In the genomic region with DNA sequence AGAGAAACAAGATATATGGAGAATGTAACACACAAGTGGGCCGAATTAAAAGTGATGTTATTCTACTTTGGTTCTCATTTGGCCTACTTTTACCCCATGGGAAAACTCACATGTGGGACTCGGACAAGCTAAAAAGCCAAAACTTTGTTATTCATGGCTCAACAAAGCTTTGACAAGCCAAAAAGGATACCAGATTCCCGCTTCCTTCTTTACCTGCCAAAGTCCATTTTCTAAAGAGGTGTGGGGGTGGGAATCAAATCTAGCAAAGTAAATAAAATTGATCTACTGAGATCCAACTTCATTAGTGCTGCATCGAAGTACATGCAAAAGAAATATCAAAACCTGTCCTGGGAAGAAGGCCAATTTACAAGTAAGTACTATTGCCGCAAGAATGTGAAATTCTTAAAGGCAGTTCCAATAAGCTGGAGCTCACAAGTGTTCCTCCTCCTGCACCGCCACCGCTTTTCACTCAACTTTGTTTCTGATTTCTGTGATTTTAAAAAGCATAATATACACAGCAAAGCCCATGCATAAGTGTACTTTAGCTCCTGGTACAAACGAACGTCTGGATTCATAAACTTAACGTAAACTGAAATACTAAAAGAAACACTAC, we compare ENCODE assay signal across 9 cellular contexts. TPM values are rescaled to one million over a fixed set of nuclear protein-coding genes. Genes with fewer than 3 reads are reported as not detected.
A peak's percentile ranks its signal among the peaks of the same experiment; 100 is the strongest.
DNase-seq lines count a peak whose midpoint lies in the region; ATAC-seq and TF ChIP-seq lines count a peak whose summit lies in the region.
"Had no signal": no experiment of that assay in that cellular context is flagged by ENCODE, and none has a peak within 500 bp of the region (broad histone marks: within the 10 kb centered on the region; RNA-seq: fewer than 3 reads in every experiment).

No MANE protein-coding gene starts in this region.

- H3K27ac Mint-ChIP-seq in activated CD8-positive, alpha-beta memory T cell treated with anti-CD3 and anti-CD28 coated beads, Interleukin-2, amount 10 ng/mL, durations not matched to agents 7 days and 5 days: peak overlapping the region; percentile 84

- H3K9me3 ChIP-seq in adipocyte (ENCODE audit: control insufficient read depth, low read length) (no peaks in the 10 kb centered on the region), tibial artery (no peaks in the 10 kb centered on the region)

- no peak for ATAC-seq in activated CD8-positive, alpha-beta memory T cell treated with anti-CD3 and anti-CD28 coated beads, Interleukin-2, amount 10 ng/mL, durations not matched to agents 7 days and 5 days
- ATAC-seq in GM18520 (IDR thresholded peaks at IDR 0.05; ENCODE audit: unreplicated experiment): no peak

- TF ChIP-seq CTCF in kidney epithelial cell (IDR thresholded peaks at IDR 0.05; ENCODE audit: insufficient read depth, low read length, poor library complexity, severe bottlenecking): no peak
- no peak for TF ChIP-seq CTCF in tibial artery (IDR thresholded peaks at IDR 0.05)

- DNase-seq in activated CD8-positive, alpha-beta memory T cell treated with anti-CD3 and anti-CD28 coated beads, Interleukin-2, amount 10 ng/mL, durations not matched to agents 7 days and 5 days: no peak
- DNase-seq in activated CD8-positive, alpha-beta memory T cell treated with anti-CD3 and anti-CD28 coated beads, Interleukin-2, amount 50 U/mL, for 48 hours: no peak
- peak; percentile 62 for DNase-seq in adipocyte (ENCODE audit: low read depth)
- DNase-seq in kidney epithelial cell (ENCODE audit: low read depth): no peak
- DNase-seq in tibial artery: no peak
- DNase-seq in amniotic stem cell (lab: John Stamatoyannopoulos, UW): no peak
- no peak for DNase-seq in Kasumi-1 (lab: John Stamatoyannopoulos, UW)
- DNase-seq: stimulated activated naive CD4-positive, alpha-beta T cell treated with Interleukin-2 at 50 U/mL for 16 hours had no signal

- H3K27me3 Mint-ChIP-seq in activated CD8-positive, alpha-beta memory T cell treated with anti-CD3 and anti-CD28 coated beads, Interleukin-2, amount 10 ng/mL, durations not matched to agents 7 days and 5 days: no peaks in the 10 kb centered on the region

- H3K4me1 ChIP-seq in adipocyte (ENCODE audit: control insufficient read depth, insufficient read depth, low read length) (peaks cover 39% of the 10 kb centered on the region), tibial artery (peaks cover 0 to 37% (median 21%) of the 10 kb centered on the region in 4 donors)

- H3K27me3 ChIP-seq in adipocyte (replicated peaks; ENCODE audit: control insufficient read depth, insufficient read depth, low read length) (no peaks in the 10 kb centered on the region), kidney epithelial cell (ENCODE audit: control insufficient read depth, insufficient read depth, low read length) (no peaks in the 10 kb centered on the region), tibial artery (no peaks in the 10 kb centered on the region)

- H3K4me1 Mint-ChIP-seq in activated CD8-positive, alpha-beta memory T cell treated with anti-CD3 and anti-CD28 coated beads, Interleukin-2, amount 10 ng/mL, durations not matched to agents 7 days and 5 days: peaks cover 39% of the 10 kb centered on the region

- H3K36me3 Mint-ChIP-seq in activated CD8-positive, alpha-beta memory T cell treated with anti-CD3 and anti-CD28 coated beads, Interleukin-2, amount 10 ng/mL, durations not matched to agents 7 days and 5 days: peaks cover 24% of the 10 kb centered on the region

- no peaks in the 10 kb centered on the region for H3K36me3 ChIP-seq in adipocyte (ENCODE audit: control insufficient read depth, insufficient read depth, low read length, severe bottlenecking)
- H3K36me3 ChIP-seq in kidney epithelial cell (ENCODE audit: control insufficient read depth, insufficient read depth, low read length): peaks cover 2% of the 10 kb centered on the region
- H3K36me3 ChIP-seq in tibial artery: no peaks in the 10 kb centered on the region

- peak overlapping the region; percentile 95 to 97 for H3K27ac ChIP-seq in tibial artery

- peak overlapping the region; percentile 91 for H3K4me3 Mint-ChIP-seq in activated CD8-positive, alpha-beta memory T cell treated with anti-CD3 and anti-CD28 coated beads, Interleukin-2, amount 10 ng/mL, durations not matched to agents 7 days and 5 days

- H3K9me3 Mint-ChIP-seq in activated CD8-positive, alpha-beta memory T cell treated with anti-CD3 and anti-CD28 coated beads, Interleukin-2, amount 10 ng/mL, durations not matched to agents 7 days and 5 days (ENCODE audit: low read depth): peaks cover 2% of the 10 kb centered on the region

- intact Hi-C loops in tibial artery (cut with DNase I; ENCODE audit: low total_unique reads): loop anchor here (10.0 kb wide), 1 partner anchor 516 kb away; the partner anchor contains the start of gene PAN3

- peak overlapping the region; percentile 98 for H3K4me3 ChIP-seq in adipocyte (ENCODE audit: low read length)
- peak overlapping the region; percentile 79 for H3K4me3 ChIP-seq in kidney epithelial cell (ENCODE audit: low read depth, low read length)
- H3K4me3 ChIP-seq in tibial artery: peak overlapping the region; percentile 87 to 95

- CTCF ChIA-PET in activated CD8-positive, alpha-beta memory T cell treated with anti-CD3 and anti-CD28 coated beads, Interleukin-2, amount 10 ng/mL, durations not matched to agents 7 days and 5 days (lab: Charles Lee): interaction anchor here (0.7 to 1.8 kb wide), 6 partner anchors 27 to 174 kb away, joined by 3 to 4 read pairs (median 3); no protein-coding TSS in a partner anchor

- H3K9ac ChIP-seq in adipocyte (ENCODE audit: low read length): peak overlapping the region; percentile 88

RNA-seq across cellular contexts. Expression of gene LNX2, which starts 1.1 kb away (rescaled TPM):
- total RNA-seq in activated CD8-positive, alpha-beta memory T cell treated with anti-CD3 and anti-CD28 coated beads, Interleukin-2, amount 10 ng/mL, durations not matched to agents 7 days and 5 days: 1 to 10 TPM; 5.9 to 6.6 TPM
- 11.4 and 16.0 TPM in 2 replicates for total RNA-seq in kidney epithelial cell

RNA-seq across cellular contexts. Expression of gene POLR1D, which starts 2.5 kb away (rescaled TPM):
- total RNA-seq in activated CD8-positive, alpha-beta memory T cell treated with anti-CD3 and anti-CD28 coated beads, Interleukin-2, amount 10 ng/mL, durations not matched to agents 7 days and 5 days: 100 to 1,000 TPM in 1 of 2 experiments, 10 to 100 TPM in 1; 99.7 to 108 TPM
- total RNA-seq in kidney epithelial cell: 145 and 149 TPM in 2 replicates
